1 cellular context compared by ENCODE assay signal in the genomic region with DNA sequence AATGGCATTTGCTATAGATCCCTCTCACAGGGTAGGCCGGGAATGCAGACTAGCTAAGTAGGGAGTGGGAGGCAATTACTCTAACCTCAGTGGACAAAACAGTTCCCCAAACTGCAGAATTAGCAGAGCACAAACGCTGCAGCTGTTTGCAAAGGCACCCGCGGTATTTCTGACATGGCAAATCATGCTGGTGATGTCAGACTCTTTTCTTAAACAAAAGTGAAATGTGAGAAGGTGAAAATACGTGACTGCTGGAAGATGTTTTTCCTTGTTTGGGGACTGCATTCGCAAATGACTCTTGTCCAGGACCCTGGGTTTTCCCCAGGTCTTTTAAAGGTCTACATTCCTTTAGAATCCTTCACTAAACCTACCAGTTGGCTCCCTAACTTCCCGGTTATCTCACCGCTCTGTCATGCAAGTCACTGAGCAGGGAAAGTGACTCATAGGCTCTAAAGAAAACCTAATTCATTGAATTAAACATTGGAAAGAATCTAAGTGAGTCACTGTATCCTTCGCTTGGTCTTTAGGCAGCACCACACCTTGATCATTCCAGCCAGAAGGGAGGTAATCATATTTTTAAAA.
TF ChIP-seq lines count a peak whose summit lies in the region.

No MANE protein-coding gene starts in this region.

TF ChIP-seq in SK-N-SH, 30 proteins besides CTCF, POLR2A, EP300 and RAD21 (continued from another document):
- TF ChIP-seq, protein P1, sequence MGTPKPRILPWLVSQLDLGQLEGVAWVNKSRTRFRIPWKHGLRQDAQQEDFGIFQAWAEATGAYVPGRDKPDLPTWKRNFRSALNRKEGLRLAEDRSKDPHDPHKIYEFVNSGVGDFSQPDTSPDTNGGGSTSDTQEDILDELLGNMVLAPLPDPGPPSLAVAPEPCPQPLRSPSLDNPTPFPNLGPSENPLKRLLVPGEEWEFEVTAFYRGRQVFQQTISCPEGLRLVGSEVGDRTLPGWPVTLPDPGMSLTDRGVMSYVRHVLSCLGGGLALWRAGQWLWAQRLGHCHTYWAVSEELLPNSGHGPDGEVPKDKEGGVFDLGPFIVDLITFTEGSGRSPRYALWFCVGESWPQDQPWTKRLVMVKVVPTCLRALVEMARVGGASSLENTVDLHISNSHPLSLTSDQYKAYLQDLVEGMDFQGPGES (IDR thresholded peaks at IDR 0.05; ENCODE audit: low read depth, low read length): no peak
- TF ChIP-seq TAF1 (IDR thresholded peaks at IDR 0.05; ENCODE audit: borderline replicate concordance, low read depth, low read length): 0 out of 2 replicates have a peak, but pooled peaks have one; percentile 8
- TF ChIP-seq CHD2 (IDR thresholded peaks at IDR 0.05; ENCODE audit: low read length, partially characterized antibody): no peak
- TF ChIP-seq POLR2AphosphoS5 (IDR thresholded peaks at IDR 0.05; ENCODE audit: low read depth, low read length): peak; percentile 62; the same call in 1 of the 2 replicates
- peak; percentile 97 for TF ChIP-seq RXRA (IDR thresholded peaks at IDR 0.05; ENCODE audit: borderline replicate concordance, low read depth)
- TF ChIP-seq EZH2phosphoT487 (IDR thresholded peaks at IDR 0.05; ENCODE audit: borderline replicate concordance, low read depth): no peak
- TF ChIP-seq MXI1 (IDR thresholded peaks at IDR 0.05; ENCODE audit: low read depth, low read length): no peak
- TF ChIP-seq FOXM1 (IDR thresholded peaks at IDR 0.05; ENCODE audit: low read depth): peak; percentile 84; the same call in 1 of the 2 replicates
- peak; percentile 89 for TF ChIP-seq NFIC (IDR thresholded peaks at IDR 0.05; ENCODE audit: borderline replicate concordance)
- peak; percentile 89 for TF ChIP-seq TCF12 (IDR thresholded peaks at IDR 0.05)
- TF ChIP-seq, protein P2, sequence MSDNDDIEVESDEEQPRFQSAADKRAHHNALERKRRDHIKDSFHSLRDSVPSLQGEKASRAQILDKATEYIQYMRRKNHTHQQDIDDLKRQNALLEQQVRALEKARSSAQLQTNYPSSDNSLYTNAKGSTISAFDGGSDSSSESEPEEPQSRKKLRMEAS (IDR thresholded peaks at IDR 0.05; ENCODE audit: low read depth): peak; percentile 68; the same call in 1 of the 2 replicates
- peak; percentile 94 for TF ChIP-seq TEAD4 (IDR thresholded peaks at IDR 0.05; ENCODE audit: borderline replicate concordance, insufficient read depth)
- peak; percentile 26; the same call in 1 of the 2 replicates for TF ChIP-seq SIN3A (IDR thresholded peaks at IDR 0.05; ENCODE audit: borderline replicate concordance, low read depth, low read length)
- no peak for TF ChIP-seq GATA2 (CRISPR knock-in tag; IDR thresholded peaks at IDR 0.05)
- TF ChIP-seq, protein P3, sequence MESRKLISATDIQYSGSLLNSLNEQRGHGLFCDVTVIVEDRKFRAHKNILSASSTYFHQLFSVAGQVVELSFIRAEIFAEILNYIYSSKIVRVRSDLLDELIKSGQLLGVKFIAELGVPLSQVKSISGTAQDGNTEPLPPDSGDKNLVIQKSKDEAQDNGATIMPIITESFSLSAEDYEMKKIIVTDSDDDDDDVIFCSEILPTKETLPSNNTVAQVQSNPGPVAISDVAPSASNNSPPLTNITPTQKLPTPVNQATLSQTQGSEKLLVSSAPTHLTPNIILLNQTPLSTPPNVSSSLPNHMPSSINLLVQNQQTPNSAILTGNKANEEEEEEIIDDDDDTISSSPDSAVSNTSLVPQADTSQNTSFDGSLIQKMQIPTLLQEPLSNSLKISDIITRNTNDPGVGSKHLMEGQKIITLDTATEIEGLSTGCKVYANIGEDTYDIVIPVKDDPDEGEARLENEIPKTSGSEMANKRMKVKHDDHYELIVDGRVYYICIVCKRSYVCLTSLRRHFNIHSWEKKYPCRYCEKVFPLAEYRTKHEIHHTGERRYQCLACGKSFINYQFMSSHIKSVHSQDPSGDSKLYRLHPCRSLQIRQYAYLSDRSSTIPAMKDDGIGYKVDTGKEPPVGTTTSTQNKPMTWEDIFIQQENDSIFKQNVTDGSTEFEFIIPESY (IDR thresholded peaks at IDR 0.05; ENCODE audit: borderline replicate concordance, low read depth): peak; percentile 80; the same call in 1 of the 2 replicates
- TF ChIP-seq FOXJ3 (CRISPR knock-in tag; IDR thresholded peaks at IDR 0.05): no peak
- TF ChIP-seq RCOR1 (IDR thresholded peaks at IDR 0.05; ENCODE audit: low read length): no peak
- no peak for TF ChIP-seq RFX5 (IDR thresholded peaks at IDR 0.05; ENCODE audit: low read length)
- TF ChIP-seq, protein P4, sequence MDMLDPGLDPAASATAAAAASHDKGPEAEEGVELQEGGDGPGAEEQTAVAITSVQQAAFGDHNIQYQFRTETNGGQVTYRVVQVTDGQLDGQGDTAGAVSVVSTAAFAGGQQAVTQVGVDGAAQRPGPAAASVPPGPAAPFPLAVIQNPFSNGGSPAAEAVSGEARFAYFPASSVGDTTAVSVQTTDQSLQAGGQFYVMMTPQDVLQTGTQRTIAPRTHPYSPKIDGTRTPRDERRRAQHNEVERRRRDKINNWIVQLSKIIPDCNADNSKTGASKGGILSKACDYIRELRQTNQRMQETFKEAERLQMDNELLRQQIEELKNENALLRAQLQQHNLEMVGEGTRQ (IDR thresholded peaks at IDR 0.05; ENCODE audit: borderline replicate concordance, low read depth, low read length): no peak
- peak; percentile 48; the same call in 1 of the 2 replicates for TF ChIP-seq ELF1 (IDR thresholded peaks at IDR 0.05)
- TF ChIP-seq, protein P5, sequence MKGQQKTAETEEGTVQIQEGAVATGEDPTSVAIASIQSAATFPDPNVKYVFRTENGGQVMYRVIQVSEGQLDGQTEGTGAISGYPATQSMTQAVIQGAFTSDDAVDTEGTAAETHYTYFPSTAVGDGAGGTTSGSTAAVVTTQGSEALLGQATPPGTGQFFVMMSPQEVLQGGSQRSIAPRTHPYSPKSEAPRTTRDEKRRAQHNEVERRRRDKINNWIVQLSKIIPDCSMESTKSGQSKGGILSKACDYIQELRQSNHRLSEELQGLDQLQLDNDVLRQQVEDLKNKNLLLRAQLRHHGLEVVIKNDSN (IDR thresholded peaks at IDR 0.05; ENCODE audit: borderline replicate concordance, low read depth): no peak
- TF ChIP-seq NRF1 (IDR thresholded peaks at IDR 0.05; ENCODE audit: low read depth, low read length): no peak
- TF ChIP-seq SMC3 (IDR thresholded peaks at IDR 0.05; ENCODE audit: low read depth, low read length): no peak
- TF ChIP-seq, protein P6, sequence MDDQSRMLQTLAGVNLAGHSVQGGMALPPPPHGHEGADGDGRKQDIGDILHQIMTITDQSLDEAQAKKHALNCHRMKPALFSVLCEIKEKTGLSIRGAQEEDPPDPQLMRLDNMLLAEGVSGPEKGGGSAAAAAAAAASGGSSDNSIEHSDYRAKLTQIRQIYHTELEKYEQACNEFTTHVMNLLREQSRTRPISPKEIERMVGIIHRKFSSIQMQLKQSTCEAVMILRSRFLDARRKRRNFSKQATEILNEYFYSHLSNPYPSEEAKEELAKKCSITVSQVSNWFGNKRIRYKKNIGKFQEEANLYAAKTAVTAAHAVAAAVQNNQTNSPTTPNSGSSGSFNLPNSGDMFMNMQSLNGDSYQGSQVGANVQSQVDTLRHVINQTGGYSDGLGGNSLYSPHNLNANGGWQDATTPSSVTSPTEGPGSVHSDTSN (IDR thresholded peaks at IDR 0.05): peak; percentile 77
